In the genomic region with DNA sequence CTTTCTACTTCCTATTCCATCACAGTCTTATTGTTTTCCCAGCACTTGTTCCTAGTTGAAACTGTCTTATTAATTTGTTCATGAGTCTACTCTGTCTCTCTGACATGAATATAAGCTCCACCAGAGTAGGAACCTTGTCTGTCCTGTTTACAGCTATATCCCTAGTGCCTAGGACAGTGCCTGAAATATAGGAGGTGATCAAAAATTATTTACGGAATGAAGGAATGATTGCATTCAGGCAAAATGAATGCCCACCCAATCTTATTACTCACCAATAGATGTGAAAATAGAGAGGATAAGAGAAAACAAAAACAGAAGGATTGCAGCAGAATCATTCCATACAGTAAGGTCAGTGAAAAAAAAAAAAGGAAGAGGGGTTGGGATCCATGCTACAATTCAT, we compare ENCODE assay signal across 8 cellular contexts. TPM values are rescaled to one million over a fixed set of nuclear protein-coding genes. Genes with fewer than 3 reads are reported as not detected.
DNase-seq lines count a peak whose midpoint lies in the region; ATAC-seq and TF ChIP-seq lines count a peak whose summit lies in the region.

No MANE protein-coding gene starts in this region.

- intact Hi-C loops in CD8-positive, alpha-beta T cell (cut with DNase I, micrococcal nuclease): loop anchor here (2.0 to 10.0 kb wide), 9 partner anchors 63 to 1781 kb away; partner anchors contain the start of genes FAF1 (in 2 of the 2), NDC1 (in 1 of the 2), RAB3B (in 1 of the 2) and RNF11 (in 1 of the 2)

- H3K36me3 ChIP-seq in CD8-positive, alpha-beta T cell (ENCODE audit: insufficient read depth, low read length): peaks cover 5% of the 10 kb centered on the region
- no peaks in the 10 kb centered on the region for H3K36me3 ChIP-seq in ectodermal cell (ENCODE audit: control insufficient read depth, insufficient read depth, low read length)

- no peaks in the 10 kb centered on the region for H3K9me3 Mint-ChIP-seq in CD8-positive, alpha-beta T cell
- no peaks in the 10 kb centered on the region for H3K9me3 Mint-ChIP-seq in neural crest cell

- H3K27ac Mint-ChIP-seq in CD8-positive, alpha-beta T cell: peak overlapping the region; percentile 45
- H3K27ac Mint-ChIP-seq in neural crest cell (ENCODE audit: unreplicated experiment): peak overlapping the region; percentile 9

- H3K4me3 Mint-ChIP-seq in CD8-positive, alpha-beta T cell: peak overlapping the region; percentile 98
- H3K4me3 Mint-ChIP-seq in neural crest cell: peak overlapping the region; percentile 97

- H3K36me3 Mint-ChIP-seq in CD8-positive, alpha-beta T cell: peaks cover 44% of the 10 kb centered on the region
- H3K36me3 Mint-ChIP-seq in neural crest cell (ENCODE audit: low read depth): no peaks in the 10 kb centered on the region

- no peak for ATAC-seq in CD8-positive, alpha-beta T cell
- ATAC-seq in GM21515 (IDR thresholded peaks at IDR 0.05; ENCODE audit: unreplicated experiment): no peak
- no peak for ATAC-seq in HG03045 (IDR thresholded peaks at IDR 0.05; ENCODE audit: unreplicated experiment)
- ATAC-seq in GM19397 (IDR thresholded peaks at IDR 0.05; ENCODE audit: unreplicated experiment): no peak

- WGBS in ectodermal cell, 2 experiments: no CpG with 5 or more reads among the region's 1 CpG

- H3K4me1 Mint-ChIP-seq in CD8-positive, alpha-beta T cell (ENCODE audit: low read depth): peaks cover 58% of the 10 kb centered on the region
- H3K4me1 Mint-ChIP-seq in neural crest cell: peaks cover 35% of the 10 kb centered on the region

- H3K9me3 ChIP-seq in CD8-positive, alpha-beta T cell (ENCODE audit: low read length): no peaks in the 10 kb centered on the region
- no peaks in the 10 kb centered on the region for H3K9me3 ChIP-seq in ectodermal cell (ENCODE audit: control insufficient read depth, low read length)

- CTCF ChIA-PET in CD8-positive, alpha-beta T cell (lab: Charles Lee): interaction anchor here (0.7 kb wide), 1 partner anchor 89 kb away, joined by 4 read pairs; no protein-coding TSS in a partner anchor

- no peaks in the 10 kb centered on the region for H3K27me3 Mint-ChIP-seq in CD8-positive, alpha-beta T cell (ENCODE audit: low read depth)
- no peaks in the 10 kb centered on the region for H3K27me3 Mint-ChIP-seq in neural crest cell (ENCODE audit: low read depth)

- H3K27ac ChIP-seq in CD8-positive, alpha-beta T cell (ENCODE audit: low read depth, low read length): no peak overlapping the region
- H3K27ac ChIP-seq in ectodermal cell (ENCODE audit: insufficient read depth, low read depth, low read length, poor library complexity, severe bottlenecking): no peak overlapping the region

- peaks cover 29% of the 10 kb centered on the region for H3K4me1 ChIP-seq in CD8-positive, alpha-beta T cell (ENCODE audit: insufficient read depth, low read length)
- H3K4me1 ChIP-seq in ectodermal cell (ENCODE audit: control insufficient read depth, insufficient read depth, low read length): peaks cover 7% of the 10 kb centered on the region

- no peak for TF ChIP-seq CTCF in CD8-positive, alpha-beta T cell (IDR thresholded peaks at IDR 0.05)
- no peak for TF ChIP-seq CTCF in LNCaP clone FGC (IDR thresholded peaks at IDR 0.05; ENCODE audit: control insufficient read depth, extremely low read depth, insufficient read depth)
- no peak for TF ChIP-seq CTCF in neural crest cell (conservative IDR thresholded peaks at IDR 0.05)

- peak overlapping the region; percentile 96 for H3K4me3 ChIP-seq in CD8-positive, alpha-beta T cell (ENCODE audit: low read depth, low read length)
- H3K4me3 ChIP-seq in LNCaP clone FGC (ENCODE audit: low read depth, low read length) (peak overlapping the region; percentile 88), ectodermal cell (ENCODE audit: insufficient read depth, low read depth, low read length) (peak overlapping the region; percentile 75)

- DNase-seq in CD8-positive, alpha-beta T cell: no peak
- DNase-seq in LNCaP clone FGC (ENCODE audit: low read depth) (no peak), neural crest cell (ENCODE audit: low read depth, low spot score) (no peak), cerebellum (ENCODE audit: low spot score) (no peak)

- POLR2A ChIA-PET in CD8-positive, alpha-beta T cell (lab: Charles Lee): no interaction called here

- H3K27me3 ChIP-seq in CD8-positive, alpha-beta T cell (ENCODE audit: insufficient read depth, low read length): no peaks in the 10 kb centered on the region
- H3K27me3 ChIP-seq in ectodermal cell (ENCODE audit: control insufficient read depth, insufficient read depth, low read length, poor library complexity, severe bottlenecking): no peaks in the 10 kb centered on the region

RNA-seq across cellular contexts. Expression of gene TXNDC12, which starts 1.1 kb away (rescaled TPM):
- 10 to 100 TPM; 15.2 to 16.0 TPM for total RNA-seq in CD8-positive, alpha-beta T cell
- polyA plus RNA-seq in ectodermal cell (2013, experiment 1 of 4): 76.2 TPM
- 67.5 TPM for polyA plus RNA-seq in ectodermal cell (2013, experiment 2 of 4)
- polyA plus RNA-seq in ectodermal cell (2013, experiment 3 of 4): 62.4 TPM
- 65.5 TPM for polyA plus RNA-seq in ectodermal cell (2013, experiment 4 of 4)
- 60.7 and 62.9 TPM in 2 replicates for total RNA-seq in neural crest cell
- 18.6 TPM for total RNA-seq in cerebellum

RNA-seq across cellular contexts. Expression of gene BTF3L4, which starts 2.2 kb away (rescaled TPM):
- total RNA-seq in CD8-positive, alpha-beta T cell: 10 to 100 TPM; 38.4 to 39.7 TPM
- 132 TPM for polyA plus RNA-seq in ectodermal cell (2013, experiment 1 of 4)
- polyA plus RNA-seq in ectodermal cell (2013, experiment 2 of 4): 132 TPM
- polyA plus RNA-seq in ectodermal cell (2013, experiment 3 of 4): 103 TPM
- polyA plus RNA-seq in ectodermal cell (2013, experiment 4 of 4): 105 TPM
- 74.3 and 75.0 TPM in 2 replicates for total RNA-seq in neural crest cell
- total RNA-seq in cerebellum: 90.6 TPM

RNA-seq across cellular contexts. Expression of gene KTI12, which starts 20.3 kb away (rescaled TPM):
- total RNA-seq in CD8-positive, alpha-beta T cell: 10 to 100 TPM; 23.6 to 24.7 TPM
- polyA plus RNA-seq in ectodermal cell (2013, experiment 1 of 4): 7.9 TPM
- polyA plus RNA-seq in ectodermal cell (2013, experiment 2 of 4): 8.7 TPM
- 6.3 TPM for polyA plus RNA-seq in ectodermal cell (2013, experiment 3 of 4)
- 6.0 TPM for polyA plus RNA-seq in ectodermal cell (2013, experiment 4 of 4)
- total RNA-seq in neural crest cell: 6.4 and 8.1 TPM in 2 replicates
- 5.6 TPM for total RNA-seq in cerebellum
